In genomic region chr17:18855831-18856624, GRCh38 we compare ENCODE assay signal across 1 cellular context.
TF ChIP-seq lines count a peak whose summit lies in the region.

No MANE protein-coding gene starts in this region.

TF ChIP-seq in K562, 482 proteins besides CTCF, POLR2A, EP300 and RAD21 (continued from another document and continues in another):
- 0 out of 2 replicates have a peak, but pooled peaks have one; percentile 32 for TF ChIP-seq CREB3L1 (IDR thresholded peaks at IDR 0.05; ENCODE audit: borderline replicate concordance, low read depth)
- no peak for TF ChIP-seq BACH1 (tag; IDR thresholded peaks at IDR 0.05)
- TF ChIP-seq CEBPG (CRISPR knock-in tag; IDR thresholded peaks at IDR 0.05): no peak
- no peak for TF ChIP-seq CEBPG (tag; conservative IDR thresholded peaks at IDR 0.05 in 1 of 2, IDR thresholded peaks at IDR 0.05 in 1 of 2)
- no peak for TF ChIP-seq ZFX (CRISPR knock-in tag; IDR thresholded peaks at IDR 0.05)
- TF ChIP-seq ARID4B (CRISPR knock-in tag; IDR thresholded peaks at IDR 0.05): no peak
- no peak for TF ChIP-seq HEY1 (CRISPR knock-in tag; IDR thresholded peaks at IDR 0.05; ENCODE audit: borderline replicate concordance)
- no peak for TF ChIP-seq ZNF507 (tag; conservative IDR thresholded peaks at IDR 0.05)
- no peak for TF ChIP-seq ZNF431 (CRISPR knock-in tag; IDR thresholded peaks at IDR 0.05)
- TF ChIP-seq NRF1 (conservative IDR thresholded peaks at IDR 0.05 in 1 of 2, IDR thresholded peaks at IDR 0.05 in 1 of 2): peak; percentile 70 to 75
- TF ChIP-seq KDM4B (IDR thresholded peaks at IDR 0.05; ENCODE audit: borderline replicate concordance in 2 of 2, low read depth in 1 of 2): no peak
- TF ChIP-seq ZNF384 (IDR thresholded peaks at IDR 0.05; ENCODE audit: low read depth, low read length): no peak
- TF ChIP-seq XRCC5 (IDR thresholded peaks at IDR 0.05; ENCODE audit: low read depth, low read length): no peak
- TF ChIP-seq ERF (CRISPR knock-in tag; IDR thresholded peaks at IDR 0.05): no peak
- no peak for TF ChIP-seq JUNB (CRISPR knock-in tag; conservative IDR thresholded peaks at IDR 0.05)
- no peak for TF ChIP-seq ARID3B (CRISPR knock-in tag; IDR thresholded peaks at IDR 0.05; ENCODE audit: borderline replicate concordance)
- TF ChIP-seq RFX1 (IDR thresholded peaks at IDR 0.05): no peak
- TF ChIP-seq MAX (CRISPR knock-in tag; IDR thresholded peaks at IDR 0.05): no peak
- no peak for TF ChIP-seq DPF2 (IDR thresholded peaks at IDR 0.05)
- TF ChIP-seq ILK (tag; IDR thresholded peaks at IDR 0.05; ENCODE audit: borderline replicate concordance, low read depth): no peak
- TF ChIP-seq RBM34 (IDR thresholded peaks at IDR 0.05; ENCODE audit: borderline replicate concordance, insufficient read depth, low read length): no peak
- TF ChIP-seq XRCC4 (IDR thresholded peaks at IDR 0.05; ENCODE audit: extremely low read depth, insufficient read depth, insufficient read length): no peak
- no peak for TF ChIP-seq GATAD2A (IDR thresholded peaks at IDR 0.05)
- TF ChIP-seq ZBTB8A (IDR thresholded peaks at IDR 0.05; ENCODE audit: partially characterized antibody): no peak
- no peak for TF ChIP-seq MLX (CRISPR knock-in tag; conservative IDR thresholded peaks at IDR 0.05)
- TF ChIP-seq CHD2 (IDR thresholded peaks at IDR 0.05; ENCODE audit: low read depth, low read length): peak; percentile 32; the same call in 1 of the 2 replicates
- no peak for TF ChIP-seq E4F1 (CRISPR knock-in tag; IDR thresholded peaks at IDR 0.05; ENCODE audit: borderline replicate concordance)
- no peak for TF ChIP-seq CREBBP (IDR thresholded peaks at IDR 0.05; ENCODE audit: low read depth, low read length)
- TF ChIP-seq NFE2L1 (tag; IDR thresholded peaks at IDR 0.05; ENCODE audit: borderline replicate concordance, low read depth): no peak
- TF ChIP-seq BRF1 (IDR thresholded peaks at IDR 0.05; ENCODE audit: borderline replicate concordance, extremely low read depth, insufficient read length): no peak
- peak; percentile 47; the same call in 1 of the 2 replicates for TF ChIP-seq TOE1 (IDR thresholded peaks at IDR 0.05; ENCODE audit: borderline replicate concordance)
- no peak for TF ChIP-seq TOE1 (CRISPR knock-in tag; IDR thresholded peaks at IDR 0.05; ENCODE audit: borderline replicate concordance, low read depth)
- TF ChIP-seq HDAC2 (IDR thresholded peaks at IDR 0.05): peak; percentile 71
- TF ChIP-seq FOXO4 (CRISPR knock-in tag; IDR thresholded peaks at IDR 0.05): no peak
- no peak for TF ChIP-seq ZBTB40 (IDR thresholded peaks at IDR 0.05)
- TF ChIP-seq ZBTB40 (CRISPR knock-in tag; IDR thresholded peaks at IDR 0.05): no peak
- no peak for TF ChIP-seq MYBL2 (IDR thresholded peaks at IDR 0.05; ENCODE audit: low read depth)
- TF ChIP-seq MYBL2 (CRISPR knock-in tag; IDR thresholded peaks at IDR 0.05; ENCODE audit: borderline replicate concordance): no peak
- TF ChIP-seq ZNF282 (CRISPR knock-in tag; IDR thresholded peaks at IDR 0.05): no peak
